Comparison of ENCODE assay signal across 14 cellular contexts in genomic region chr5:146860213-146860891, GRCh38. TPM values are rescaled to one million over a fixed set of nuclear protein-coding genes. Genes with fewer than 3 reads are reported as not detected.
DNase-seq lines count a peak whose midpoint lies in the region; ATAC-seq and TF ChIP-seq lines count a peak whose summit lies in the region.
"Had no signal": no experiment of that assay in that cellular context is flagged by ENCODE, and none has a peak within 500 bp of the region (broad histone marks: within the 10 kb centered on the region; RNA-seq: fewer than 3 reads in every experiment).

No MANE protein-coding gene starts in this region.

- H3K4me1 Mint-ChIP-seq in activated T-cell treated with anti-CD3 and anti-CD28 coated beads, Interleukin-2, amount 50 U/mL, for 72 hours (ENCODE audit: low read depth): no peaks in the 10 kb centered on the region
- H3K4me1 Mint-ChIP-seq in activated T-cell treated with anti-CD3 and anti-CD28 coated beads, Interleukin-2, amount 50 U/mL, for 24 hours (ENCODE audit: low read depth): peaks cover 9% of the 10 kb centered on the region
- peaks cover 16% of the 10 kb centered on the region for H3K4me1 Mint-ChIP-seq in stimulated activated effector memory CD8-positive, alpha-beta T cell treated with anti-CD3 and anti-CD28 coated beads, Interleukin-12 subunit alpha, Interleukin-12 subunit beta, amount 100 ng/mL, for 72 hours

- CTCF ChIA-PET in Panc1 (lab: Charles Lee): no interaction called here

- H3K9me3 ChIP-seq in Panc1 (ENCODE audit: control insufficient read depth, insufficient read depth, low read depth, low read length) (no peaks in the 10 kb centered on the region), left lung (no peaks in the 10 kb centered on the region)
- H3K9me3 ChIP-seq: A549, testis had no signal

- no peak for TF ChIP-seq CTCF in Panc1 (IDR thresholded peaks at IDR 0.05)
- no peak for TF ChIP-seq CTCF in left lung (IDR thresholded peaks at IDR 0.05)

- no peaks in the 10 kb centered on the region for H3K9me3 Mint-ChIP-seq in activated T-cell treated with anti-CD3 and anti-CD28 coated beads, Interleukin-2, amount 50 U/mL, for 72 hours
- no peaks in the 10 kb centered on the region for H3K9me3 Mint-ChIP-seq in activated T-cell treated with anti-CD3 and anti-CD28 coated beads, Interleukin-2, amount 50 U/mL, for 24 hours
- no peaks in the 10 kb centered on the region for H3K9me3 Mint-ChIP-seq in stimulated activated effector memory CD8-positive, alpha-beta T cell treated with anti-CD3 and anti-CD28 coated beads, Interleukin-12 subunit alpha, Interleukin-12 subunit beta, amount 100 ng/mL, for 72 hours

- POLR2A ChIA-PET in Panc1 (lab: Charles Lee): interaction anchor here (0.5 kb wide), 1 partner anchor 33 kb away, joined by 3 read pairs; no protein-coding TSS in a partner anchor

- H3K4me3 ChIP-seq in Panc1 (ENCODE audit: low read depth in 2 of 2, low read length in 2 of 2) (no peak overlapping the region), left lung (no peak overlapping the region)
- H3K4me3 ChIP-seq: A549, testis had no signal

- H3K27ac ChIP-seq in Panc1 (ENCODE audit: low read length) (peak overlapping the region; percentile 55), left lung (no peak overlapping the region)
- H3K27ac ChIP-seq: A549, testis had no signal

- no peaks in the 10 kb centered on the region for H3K27me3 Mint-ChIP-seq in activated T-cell treated with anti-CD3 and anti-CD28 coated beads, Interleukin-2, amount 50 U/mL, for 72 hours (ENCODE audit: low read depth)
- no peaks in the 10 kb centered on the region for H3K27me3 Mint-ChIP-seq in activated T-cell treated with anti-CD3 and anti-CD28 coated beads, Interleukin-2, amount 50 U/mL, for 24 hours

- BruUV-seq in Panc1 (replicated peaks; lab: Mats Ljungman, UMichigan): no TSS peak

- no peak for DNase-seq in activated T-cell treated with anti-CD3 and anti-CD28 coated beads, Interleukin-2, amount 50 U/mL, for 72 hours
- no peak for DNase-seq in activated T-cell treated with anti-CD3 and anti-CD28 coated beads, Interleukin-2, amount 50 U/mL, for 24 hours
- no peak for DNase-seq in Panc1 (ENCODE audit: low read depth, low spot score)
- peak; percentile 2 for DNase-seq in fibroblast of peridontal ligament (ENCODE audit: extremely low read depth)
- no peak for DNase-seq in stimulated activated effector memory CD8-positive, alpha-beta T cell treated with anti-CD3 and anti-CD28 coated beads, Interleukin-12 subunit alpha, Interleukin-12 subunit beta, amount 100 ng/mL, for 72 hours (ENCODE audit: low spot score in 2 of 2)
- DNase-seq in left lung: no peak
- DNase-seq in NCI-H510A treated with DMSO at 0.1 percent for 48 hours (lab: John Stamatoyannopoulos, UW): no peak
- DNase-seq: cerebellar nuclear complex, NCI-H2081 treated with DMSO at 0.1 percent for 48 hours, testis had no signal

- H3K27ac Mint-ChIP-seq in activated T-cell treated with anti-CD3 and anti-CD28 coated beads, Interleukin-2, amount 50 U/mL, for 72 hours: no peak overlapping the region
- no peak overlapping the region for H3K27ac Mint-ChIP-seq in activated T-cell treated with anti-CD3 and anti-CD28 coated beads, Interleukin-2, amount 50 U/mL, for 24 hours
- H3K27ac Mint-ChIP-seq in stimulated activated effector memory CD8-positive, alpha-beta T cell treated with anti-CD3 and anti-CD28 coated beads, Interleukin-12 subunit alpha, Interleukin-12 subunit beta, amount 100 ng/mL, for 72 hours: no peak overlapping the region
- H3K27ac Mint-ChIP-seq: activated naive CD8-positive, alpha-beta T cell had no signal

- no peaks in the 10 kb centered on the region for H3K36me3 Mint-ChIP-seq in activated T-cell treated with anti-CD3 and anti-CD28 coated beads, Interleukin-2, amount 50 U/mL, for 72 hours (ENCODE audit: insufficient read depth in 2 of 2)
- no peaks in the 10 kb centered on the region for H3K36me3 Mint-ChIP-seq in activated T-cell treated with anti-CD3 and anti-CD28 coated beads, Interleukin-2, amount 50 U/mL, for 24 hours (ENCODE audit: low read depth)
- peaks cover 11% of the 10 kb centered on the region for H3K36me3 Mint-ChIP-seq in stimulated activated effector memory CD8-positive, alpha-beta T cell treated with anti-CD3 and anti-CD28 coated beads, Interleukin-12 subunit alpha, Interleukin-12 subunit beta, amount 100 ng/mL, for 72 hours
- H3K36me3 Mint-ChIP-seq: activated naive CD8-positive, alpha-beta T cell had no signal

- in situ Hi-C loops in Panc1 (cut with HindIII; ENCODE audit: low pct_unique_long_range_greater_than_20kb, low sequenced_read_pairs): no loop called here

- ATAC-seq in activated T-cell treated with anti-CD3 and anti-CD28 coated beads, Interleukin-2, amount 50 U/mL, for 72 hours (replicated peaks in 1 of 2): peak; percentile 24 to 60
- ATAC-seq in Panc1: peak; percentile 92
- ATAC-seq in stimulated activated effector memory CD8-positive, alpha-beta T cell treated with anti-CD3 and anti-CD28 coated beads, Interleukin-12 subunit alpha, Interleukin-12 subunit beta, amount 100 ng/mL, for 72 hours: peak; percentile 92
- ATAC-seq in left lung: no peak
- ATAC-seq in GM21360 (IDR thresholded peaks at IDR 0.05; ENCODE audit: unreplicated experiment): no peak
- ATAC-seq: A549, Right ventricle myocardium inferior had no signal

- H3K36me3 ChIP-seq in Panc1 (ENCODE audit: control insufficient read depth, insufficient read depth, low read length): no peaks in the 10 kb centered on the region
- no peaks in the 10 kb centered on the region for H3K36me3 ChIP-seq in left lung

- intact Hi-C loops in Panc1 (cut with micrococcal nuclease; ENCODE audit: unreplicated experiment) (no loop called here), left lung (cut with DNase I) (no loop called here)

- H3K4me3 Mint-ChIP-seq in activated T-cell treated with anti-CD3 and anti-CD28 coated beads, Interleukin-2, amount 50 U/mL, for 72 hours: no peak overlapping the region
- no peak overlapping the region for H3K4me3 Mint-ChIP-seq in activated T-cell treated with anti-CD3 and anti-CD28 coated beads, Interleukin-2, amount 50 U/mL, for 24 hours
- H3K4me3 Mint-ChIP-seq in stimulated activated effector memory CD8-positive, alpha-beta T cell treated with anti-CD3 and anti-CD28 coated beads, Interleukin-12 subunit alpha, Interleukin-12 subunit beta, amount 100 ng/mL, for 72 hours: no peak overlapping the region
- H3K4me3 Mint-ChIP-seq: activated naive CD8-positive, alpha-beta T cell had no signal

- peaks cover 13% of the 10 kb centered on the region; the same call in 1 of the 2 replicates for H3K4me1 ChIP-seq in Panc1 (ENCODE audit: control insufficient read depth, insufficient read depth, low read length)
- no peaks in the 10 kb centered on the region for H3K4me1 ChIP-seq in left lung
- H3K4me1 ChIP-seq: A549, testis had no signal

- no peaks in the 10 kb centered on the region for H3K27me3 ChIP-seq in Panc1 (ENCODE audit: control insufficient read depth, insufficient read depth, low read length)
- no peaks in the 10 kb centered on the region for H3K27me3 ChIP-seq in left lung
- H3K27me3 ChIP-seq: testis had no signal

RNA-seq across cellular contexts. Expression of gene PPP2R2B, which starts 18.2 kb away (rescaled TPM):
- 1 to 10 TPM in 1 of 2 donors, under 1 TPM in 1; 0.70 to 2.0 TPM for total RNA-seq in activated T-cell treated with anti-CD3 and anti-CD28 coated beads, Interleukin-2, amount 50 U/mL, for 72 hours
- total RNA-seq in Panc1 (2021; ENCODE audit: unreplicated experiment) (8.8 TPM), left lung (1 to 10 TPM in 1 of 2 donors, under 1 TPM in 1; 0.70 to 1.5 TPM)
- polyA plus RNA-seq in Panc1 (2012; ENCODE audit: insufficient read length): 2.9 TPM
- polyA plus RNA-seq: A549 had no signal

Comparison
In these comparisons a context has a peak if more than half of its experiments do, and no peak if none do; other contexts are left out.
1. ATAC-seq: peak in activated T-cell treated with anti-CD3 and anti-CD28 coated beads, Interleukin-2, amount 50 U/mL, for 72 hours (2 of 2), Panc1 (single experiment) and stimulated activated effector memory CD8-positive, alpha-beta T cell treated with anti-CD3 and anti-CD28 coated beads, Interleukin-12 subunit alpha, Interleukin-12 subunit beta, amount 100 ng/mL, for 72 hours (single experiment); none in left lung (single experiment) and GM21360 (single experiment).